In genomic region chr13:67231481-67231940, GRCh38 we compare ENCODE assay signal across 7 cellular contexts. TPM values are rescaled to one million over a fixed set of nuclear protein-coding genes. Genes with fewer than 3 reads are reported as not detected.
DNase-seq lines count a peak whose midpoint lies in the region; ATAC-seq and TF ChIP-seq lines count a peak whose summit lies in the region.

No MANE protein-coding gene starts in this region.

- TF ChIP-seq RAD21 in IMR-90 (IDR thresholded peaks at IDR 0.05; ENCODE audit: low read length) = no peak

- H2BK20ac ChIP-seq in IMR-90 (ENCODE audit: low read depth, low read length) = no peak overlapping the region

- peak overlapping the region; percentile 76 for H3K4me3 ChIP-seq in IMR-90 (ENCODE audit: insufficient read depth, low read depth, low read length)
- H3K4me3 ChIP-seq in WI38 (ENCODE audit: low read depth, low read length) = peak overlapping the region; percentile 96
- peak overlapping the region; percentile 90 for H3K4me3 ChIP-seq in iPS-11a (ENCODE audit: low read depth, low read length)
- H3K4me3 ChIP-seq in stomach smooth muscle (ENCODE audit: low read length in 2 of 2) = peak overlapping the region; percentile 94 to 96

- H3K79me1 ChIP-seq in IMR-90 (ENCODE audit: low read depth in 1 of 2, low read length in 2 of 2) = peaks cover 4 to 12% of the 10 kb centered on the region in 2 experiments; a peak in 1 of 4 replicates

- peak overlapping the region; percentile 88 for H3K4me2 ChIP-seq in IMR-90 (ENCODE audit: low read depth, low read length)

- peak overlapping the region; percentile 69 for H3K9ac ChIP-seq in IMR-90 (ENCODE audit: low read depth, low read length)
- H3K9ac ChIP-seq in stomach smooth muscle (ENCODE audit: low read length in 2 of 2) = peak overlapping the region; percentile 85 to 94

- H3K27me3 ChIP-seq in IMR-90 (ENCODE audit: control insufficient read depth, insufficient read depth, low read length) = no peaks in the 10 kb centered on the region
- no peaks in the 10 kb centered on the region for H3K27me3 ChIP-seq in stomach smooth muscle (ENCODE audit: control insufficient read depth in 1 of 2, insufficient read depth in 2 of 2, low read length in 2 of 2)

- H2AFZ ChIP-seq in IMR-90 (replicated peaks; ENCODE audit: low read length, poor library complexity) = peak overlapping the region; percentile 99

- H3K9me3 ChIP-seq in IMR-90 (ENCODE audit: control insufficient read depth, insufficient read depth, low read length) = no peaks in the 10 kb centered on the region
- H3K9me3 ChIP-seq in stomach smooth muscle (ENCODE audit: control insufficient read depth in 2 of 2, low read length in 2 of 2) = no peaks in the 10 kb centered on the region

- peak overlapping the region; percentile 38; the same call in 1 of the 2 replicates for H3K18ac ChIP-seq in IMR-90 (ENCODE audit: low read depth, low read length)

- peak overlapping the region; percentile 91; the same call in 1 of the 2 replicates for H3K56ac ChIP-seq in IMR-90 (ENCODE audit: extremely low read depth, insufficient read depth, low read length)

- intact Hi-C loops in IMR-90 (cut with micrococcal nuclease) = loop anchor here (2.0 kb wide), 1 partner anchor 185 kb away; no protein-coding TSS in a partner anchor

- H3K23ac ChIP-seq in IMR-90 (ENCODE audit: low read depth, low read length) = peak overlapping the region; percentile 96; the same call in 1 of the 2 replicates

- H3K4me1 ChIP-seq in IMR-90 (ENCODE audit: control insufficient read depth, insufficient read depth, low read length) (no peaks in the 10 kb centered on the region; the same call in 1 of the 2 replicates), stomach smooth muscle (ENCODE audit: control insufficient read depth, insufficient read depth, low read length) (peaks cover 4% of the 10 kb centered on the region)

- peak overlapping the region; percentile 61 for H2BK5ac ChIP-seq in IMR-90 (ENCODE audit: low read depth, low read length, poor library complexity, severe bottlenecking)

- ATAC-seq in IMR-90 (ENCODE audit: low read depth) (no peak), GM21381 (IDR thresholded peaks at IDR 0.05; ENCODE audit: unreplicated experiment) (no peak), GM18505 (IDR thresholded peaks at IDR 0.05; ENCODE audit: unreplicated experiment) (no peak)

- in situ Hi-C loops in IMR-90 (cut with MboI; ENCODE audit: low sequenced_read_pairs) = no loop called here

- H2BK120ac ChIP-seq in IMR-90 (ENCODE audit: low read depth, low read length) = no peak overlapping the region; the same call in 1 of the 2 replicates

- POLR2A ChIA-PET in IMR-90 (lab: Charles Lee; ENCODE audit: unreplicated experiment) = no interaction called here

- no peak overlapping the region for H2AK9ac ChIP-seq in IMR-90 (replicated peaks; ENCODE audit: low read depth, low read length, poor library complexity)

- no peak overlapping the region for H2AK5ac ChIP-seq in IMR-90 (ENCODE audit: low read depth, low read length)

- H4K8ac ChIP-seq in IMR-90 (ENCODE audit: low read depth in 2 of 2, low read length in 2 of 2) = peak overlapping the region in 1 of 2 experiments; percentile 78; a peak in 1 of 4 replicates

- no peak overlapping the region for H4K5ac ChIP-seq in IMR-90 (ENCODE audit: low read depth, low read length)

- no peak overlapping the region for H4K91ac ChIP-seq in IMR-90 (ENCODE audit: insufficient read depth, low read depth, low read length)

- peak overlapping the region; percentile 93; the same call in 1 of the 2 replicates for H3K14ac ChIP-seq in IMR-90 (replicated peaks; ENCODE audit: low read depth, low read length)

- H3K4ac ChIP-seq in IMR-90 (ENCODE audit: low read depth, low read length) = peak overlapping the region; percentile 93; the same call in 1 of the 2 replicates

- H3K9me1 ChIP-seq in IMR-90 (ENCODE audit: insufficient read depth, low read length) = no peaks in the 10 kb centered on the region

- no TSS peak for BruUV-seq in IMR-90 (replicated peaks; lab: Mats Ljungman, UMichigan)

- DNase-seq in IMR-90 = no peak
- no peak for DNase-seq in cortex of kidney (lab: John Stamatoyannopoulos, UW)

- H3K36me3 ChIP-seq in IMR-90 (ENCODE audit: control insufficient read depth, insufficient read depth, low read length) (no peaks in the 10 kb centered on the region), stomach smooth muscle (ENCODE audit: control insufficient read depth in 2 of 2, insufficient read depth in 2 of 2, low read length in 2 of 2) (no peaks in the 10 kb centered on the region)

- H3K27ac ChIP-seq in IMR-90 (ENCODE audit: insufficient read depth, low read length) = no peak overlapping the region
- peak overlapping the region; percentile 93 for H3K27ac ChIP-seq in stomach smooth muscle (ENCODE audit: low read length)

- TF ChIP-seq POLR2A in IMR-90 (IDR thresholded peaks at IDR 0.05; ENCODE audit: low read depth, low read length) (no peak), GM18505 (IDR thresholded peaks at IDR 0.05; ENCODE audit: borderline replicate concordance, extremely low read depth, insufficient read depth, insufficient read length) (no peak)

- H2BK15ac ChIP-seq in IMR-90 (ENCODE audit: low read depth, low read length) = no peak overlapping the region

- dilution Hi-C loops in IMR-90 (cut with HindIII; ENCODE audit: low sequenced_read_pairs, unreplicated experiment) = no loop called here

- 0% methylated on average over 1 of the region's 4 CpGs; no CpG with 5 or more reads in 1 of the 2 experiments for WGBS in IMR-90 (ENCODE audit: extremely low coverage in 2 of 2, insufficient read length in 1 of 2), 2 experiments

- TF ChIP-seq CTCF in IMR-90 (conservative IDR thresholded peaks at IDR 0.05; ENCODE audit: low read depth, low read length) (no peak), WI38 (IDR thresholded peaks at IDR 0.05; ENCODE audit: low read depth, low read length) (no peak)

- CTCF ChIA-PET in IMR-90 (lab: Yijun Ruan, JAX) = interaction anchor here (0.7 to 1.3 kb wide), 2 partner anchors 185 to 696 kb away, joined by 4 read pairs; no protein-coding TSS in a partner anchor

- H4K20me1 ChIP-seq in IMR-90 (ENCODE audit: insufficient read depth, low read length) = no peaks in the 10 kb centered on the region

TF ChIP-seq in IMR-90, 13 proteins besides CTCF, POLR2A, EP300 and RAD21:
- TF ChIP-seq NFE2L2 (IDR thresholded peaks at IDR 0.05; ENCODE audit: low read depth, low read length) (no peak), BHLHE40 (IDR thresholded peaks at IDR 0.05; ENCODE audit: low read depth, low read length) (no peak), MXI1 (IDR thresholded peaks at IDR 0.05; ENCODE audit: borderline replicate concordance, low read depth, low read length) (no peak), RCOR1 (IDR thresholded peaks at IDR 0.05; ENCODE audit: insufficient replicate concordance, low read length) (no peak)

RNA-seq across cellular contexts. Expression of gene PCDH9, which starts 1.4 kb away (rescaled TPM):
- total RNA-seq in IMR-90 (2012; rRNA removed) = 7.8 and 10.2 TPM in 2 replicates
- polyA plus RNA-seq in IMR-90 (2012; rRNA removed) = 2.2 and 2.4 TPM in 2 replicates
- polyA plus RNA-seq in IMR-90 (2012; cell fraction: cytosol; rRNA removed) = 0.55 and 0.90 TPM in 2 replicates
- 0.29 and 1.2 TPM in 2 replicates for polyA plus RNA-seq in IMR-90 (2012; cell fraction: nucleus; rRNA removed; ENCODE audit: low replicate concordance)
